ENCODE assay signal across 8 cellular contexts in genomic region chr2:2613279-2614199, GRCh38.
A peak's percentile ranks its signal among the peaks of the same experiment; 100 is the strongest.
DNase-seq lines count a peak whose midpoint lies in the region; ATAC-seq, FAIRE-seq and TF ChIP-seq lines count a peak whose summit lies in the region.

No MANE protein-coding gene starts in this region.

- peak; percentile 98 for DNase-seq in Ammon's horn (ENCODE audit: low spot score)
- DNase-seq in GM19239 (ENCODE audit: insufficient read length, low spot score): peak; percentile 37
- peak; percentile 26 for DNase-seq in NOMO-1 treated with dmso at 0.1 percent for 144 hours (lab: John Stamatoyannopoulos, UW; ENCODE audit: unreplicated experiment)
- DNase-seq in activated T-cell treated with anti-CD3 and anti-CD28 coated beads, Interleukin-2, amount 50 U/mL, for 4 hours: peak; percentile 76
- peak; percentile 27 for DNase-seq in esophagus squamous epithelium (lab: John Stamatoyannopoulos, UW)
- peak; percentile 39 for DNase-seq in myocyte (ENCODE audit: low read depth)
- peak; percentile 44 to 49 for DNase-seq in stimulated activated CD8-positive, alpha-beta memory T cell treated with anti-CD3 and anti-CD28 coated beads, Interleukin-7, amount 100 ng/mL, for 1 hour (ENCODE audit: low read depth in 2 of 2)

- no peaks in the 10 kb centered on the region for H3K27me3 ChIP-seq in esophagus squamous epithelium

- no peaks in the 10 kb centered on the region for H3K9me3 ChIP-seq in esophagus squamous epithelium

- 21 to 27% methylated on average over 15 to 18 of the region's 34 CpGs for WGBS in esophagus squamous epithelium, 2 donors

- H3K4me3 Mint-ChIP-seq in activated T-cell treated with anti-CD3 and anti-CD28 coated beads, Interleukin-2, amount 50 U/mL, for 4 hours: peak overlapping the region; percentile 78

- H3K36me3 ChIP-seq in esophagus squamous epithelium: no peaks in the 10 kb centered on the region

- peaks cover 1% of the 10 kb centered on the region for H3K27me3 Mint-ChIP-seq in activated T-cell treated with anti-CD3 and anti-CD28 coated beads, Interleukin-2, amount 50 U/mL, for 4 hours (ENCODE audit: low read depth)

- H3K9me3 Mint-ChIP-seq in activated T-cell treated with anti-CD3 and anti-CD28 coated beads, Interleukin-2, amount 50 U/mL, for 4 hours: peaks cover 11% of the 10 kb centered on the region

- peaks cover 3% of the 10 kb centered on the region for H3K36me3 Mint-ChIP-seq in activated T-cell treated with anti-CD3 and anti-CD28 coated beads, Interleukin-2, amount 50 U/mL, for 4 hours (ENCODE audit: insufficient read depth)

- H3K4me1 Mint-ChIP-seq in activated T-cell treated with anti-CD3 and anti-CD28 coated beads, Interleukin-2, amount 50 U/mL, for 4 hours (ENCODE audit: low read depth): peaks cover 8% of the 10 kb centered on the region

- peak; percentile 97 for ATAC-seq in HG03439 (IDR thresholded peaks at IDR 0.05; ENCODE audit: unreplicated experiment)
- ATAC-seq in activated T-cell treated with anti-CD3 and anti-CD28 coated beads, Interleukin-2, amount 50 U/mL, for 4 hours: peak; percentile 100

- peaks cover 0 to 15% (median 0%) of the 10 kb centered on the region in 3 donors for H3K4me1 ChIP-seq in esophagus squamous epithelium

- H3K4me3 ChIP-seq in esophagus squamous epithelium: peak overlapping the region; percentile 27 to 63 (median 50)

- TF ChIP-seq POLR2A in esophagus squamous epithelium (IDR thresholded peaks at IDR 0.05): no peak

- intact Hi-C loops in esophagus squamous epithelium (cut with DNase I): no loop called here

- peak; percentile 80 for FAIRE-seq in GM19239 (lab: Jason Lieb, UNC)

- peak in 1 of 6 experiments; percentile 21 for TF ChIP-seq CTCF in esophagus squamous epithelium (IDR thresholded peaks at IDR 0.05)

- peak overlapping the region; percentile 31 to 68 (median 52) for H3K27ac ChIP-seq in esophagus squamous epithelium

Comparison
In these comparisons a context has a peak if more than half of its experiments do, and no peak if none do; other contexts are left out.
1. Peak in every context shown above with its lines: DNase-seq, ATAC-seq, H3K4me3 ChIP-seq and H3K27ac ChIP-seq.
2. DNase-seq: peak in every context shown above with its lines; median percentile 98 in Ammon's horn; 76 in activated T-cell treated with anti-CD3 and anti-CD28 coated beads, Interleukin-2, amount 50 U/mL, for 4 hours; 46 in stimulated activated CD8-positive, alpha-beta memory T cell treated with anti-CD3 and anti-CD28 coated beads, Interleukin-7, amount 100 ng/mL, for 1 hour; 39 in myocyte; 37 in GM19239; 27 in esophagus squamous epithelium; 26 in NOMO-1 treated with dmso at 0.1 percent for 144 hours.